ENCODE assay signal across 16 cellular contexts in genomic region chr22:47793304-47794101, GRCh38.
"Had no signal": no experiment of that assay in that cellular context is flagged by ENCODE, and none has a peak within 500 bp of the region (broad histone marks: within the 10 kb centered on the region; RNA-seq: fewer than 3 reads in every experiment).

No MANE protein-coding gene starts in this region.

- DNase-seq: activated CD4-positive, alpha-beta T cell treated with anti-CD3 and anti-CD28 coated beads, Interleukin-2, amount 50 U/mL, for 4 hours; activated naive CD8-positive, alpha-beta T cell treated with anti-CD3 and anti-CD28 coated beads for 36 hours; activated T-cell treated with anti-CD3 and anti-CD28 coated beads, Interleukin-2, amount 50 U/mL, for 72 hours; amniotic stem cell; erythroblast; kidney; left lung; mucosa of descending colon; naive thymus-derived CD4-positive, alpha-beta T cell; ovary; right lobe of liver; small intestine; stimulated activated CD4-positive, alpha-beta T cell treated with anti-CD3 and anti-CD28 coated beads, Interleukin-4, amount 100 ng/mL, for 1 hour; stimulated activated naive CD8-positive, alpha-beta T cell treated with anti-CD3 and anti-CD28 coated beads, Interleukin-15, amount 100 ng/mL, for 72 hours; testis; upper lobe of left lung had no signal

- ATAC-seq: activated T-cell treated with anti-CD3 and anti-CD28 coated beads, Interleukin-2, amount 50 U/mL, for 72 hours; left lung; mucosa of descending colon; naive thymus-derived CD4-positive, alpha-beta T cell; right lobe of liver; stimulated activated naive CD8-positive, alpha-beta T cell treated with anti-CD3 and anti-CD28 coated beads, Interleukin-15, amount 100 ng/mL, for 72 hours had no signal
